In genomic region chr13:19634129-19634740, GRCh38 we compare ENCODE assay signal across 8 cellular contexts. TPM values are rescaled to one million over a fixed set of nuclear protein-coding genes. Genes with fewer than 3 reads are reported as not detected.
DNase-seq lines count a peak whose midpoint lies in the region; ATAC-seq and TF ChIP-seq lines count a peak whose summit lies in the region.

No MANE protein-coding gene starts in this region.

- H4K20me1 ChIP-seq in smooth muscle cell (ENCODE audit: low read depth), result peaks cover 48% of the 10 kb centered on the region

- peaks cover 6% of the 10 kb centered on the region for H3F3A ChIP-seq in smooth muscle cell (ENCODE audit: low read depth)

- peaks cover 36% of the 10 kb centered on the region for H3K4me1 Mint-ChIP-seq in brain

- peak; percentile 8 for ATAC-seq in GM21786 (IDR thresholded peaks at IDR 0.05; ENCODE audit: unreplicated experiment)

- peak overlapping the region; percentile 98 for H3K4me3 ChIP-seq in NB4 (ENCODE audit: low read depth, low read length)
- H3K4me3 ChIP-seq in smooth muscle cell, result peak overlapping the region; percentile 87

- WGBS in smooth muscle cell (ENCODE audit: low lambda C conversion rate), result 2% methylated on average over 14 of the region's 14 CpGs

- no peak for TF ChIP-seq CTCF in NB4 (IDR thresholded peaks at IDR 0.05; ENCODE audit: low read depth, low read length)
- no peak for TF ChIP-seq CTCF in brain (conservative IDR thresholded peaks at IDR 0.05)
- no peak for TF ChIP-seq CTCF in smooth muscle cell (IDR thresholded peaks at IDR 0.05; ENCODE audit: borderline replicate concordance, insufficient read depth, poor library complexity, severe bottlenecking)

- H3K79me2 ChIP-seq in smooth muscle cell (ENCODE audit: low read depth), result peaks cover 49% of the 10 kb centered on the region

- peak overlapping the region; percentile 91 for H2AFZ ChIP-seq in smooth muscle cell (ENCODE audit: low read depth)

- no peak for TF ChIP-seq POLR2A in NB4 (IDR thresholded peaks at IDR 0.05; ENCODE audit: extremely low read depth, insufficient read length)

- DNase-seq in EL (peak; percentile 54), NB4 (ENCODE audit: low read depth) (peak; percentile 57), islet precursor cell (peak; percentile 61), smooth muscle cell (lab: John Stamatoyannopoulos, UW; ENCODE audit: unreplicated experiment) (no peak), NCI-H1436 (lab: John Stamatoyannopoulos, UW) (no peak), HuH-7.5 (ENCODE audit: low spot score) (no peak)

- peak overlapping the region; percentile 99 to 100 (median 99) for H3K27ac Mint-ChIP-seq in brain

- H3K36me3 ChIP-seq in smooth muscle cell (ENCODE audit: low read depth), result no peaks in the 10 kb centered on the region

- H3K27me3 ChIP-seq in smooth muscle cell (ENCODE audit: low read depth), result no peaks in the 10 kb centered on the region

- H3K36me3 Mint-ChIP-seq in brain, result peaks cover 26% of the 10 kb centered on the region

- peak overlapping the region; percentile 86 for H3K9ac ChIP-seq in smooth muscle cell (ENCODE audit: low read depth)

- H3K4me3 Mint-ChIP-seq in brain, result peak overlapping the region; percentile 97 to 100 (median 100)

- H3K4me2 ChIP-seq in smooth muscle cell, result peak overlapping the region; percentile 94

- no peaks in the 10 kb centered on the region for H3K9me3 ChIP-seq in smooth muscle cell (replicated peaks; ENCODE audit: low read depth)

- peaks cover 12% of the 10 kb centered on the region for H3K27me3 Mint-ChIP-seq in brain

- peaks cover 8% of the 10 kb centered on the region for H3K4me1 ChIP-seq in smooth muscle cell (ENCODE audit: low read depth)

- peaks cover 0 to 12% (median 0%) of the 10 kb centered on the region in 5 experiments for H3K9me3 Mint-ChIP-seq in brain

- H3K27ac ChIP-seq in smooth muscle cell (ENCODE audit: low read depth), result peak overlapping the region; percentile 88

RNA-seq across cellular contexts. Expression of gene MPHOSPH8, which starts 0.8 kb away (rescaled TPM):
- polyA plus RNA-seq in brain (ENCODE audit: insufficient read depth, low read depth, low replicate concordance) (15.0 TPM), smooth muscle cell (9.4 and 10.1 TPM in 2 replicates)
- total RNA-seq in smooth muscle cell, result 8.1 and 14.0 TPM in 2 replicates

Comparison
In these comparisons a context has a peak if more than half of its experiments do, and no peak if none do; other contexts are left out.
1. DNase-seq: peak in EL (single experiment), NB4 (single experiment) and islet precursor cell (single experiment); none in smooth muscle cell (single experiment), NCI-H1436 (single experiment) and HuH-7.5 (single experiment).